In the genomic region with DNA sequence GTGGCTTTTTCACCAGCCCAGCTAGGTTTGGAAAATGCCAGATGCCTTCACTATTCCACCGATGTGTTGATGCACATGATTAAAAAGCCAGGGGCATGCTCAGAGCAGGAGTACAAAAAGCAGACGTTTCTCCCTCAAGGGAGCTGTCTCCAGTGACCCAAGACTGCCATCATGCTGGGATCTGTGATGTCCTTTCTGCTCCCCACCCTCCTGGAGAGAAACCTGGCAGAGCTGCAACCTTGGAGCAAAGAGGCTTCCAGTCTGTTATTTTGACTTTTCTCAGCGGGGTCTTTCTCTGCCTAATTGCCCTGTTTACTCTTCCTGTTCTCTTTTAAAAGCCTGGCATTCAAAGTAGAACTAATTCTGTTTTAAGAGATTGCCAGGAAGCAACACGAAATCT, we compare ENCODE assay signal across 1 cellular context.
TF ChIP-seq lines count a peak whose summit lies in the region.

No MANE protein-coding gene starts in this region.

TF ChIP-seq in IMR-90, 13 proteins besides CTCF, POLR2A, EP300 and RAD21:
- TF ChIP-seq MAZ (IDR thresholded peaks at IDR 0.05; ENCODE audit: borderline replicate concordance, low read depth, low read length): no peak
- TF ChIP-seq SMC3 (IDR thresholded peaks at IDR 0.05; ENCODE audit: low read depth, low read length): no peak
- TF ChIP-seq CHD1 (IDR thresholded peaks at IDR 0.05; ENCODE audit: low read depth, low read length): no peak
- TF ChIP-seq BHLHE40 (IDR thresholded peaks at IDR 0.05; ENCODE audit: low read depth, low read length): no peak
- no peak for TF ChIP-seq FOS (IDR thresholded peaks at IDR 0.05; ENCODE audit: low read depth, low read length)
- TF ChIP-seq USF2 (IDR thresholded peaks at IDR 0.05; ENCODE audit: low read depth, low read length): no peak
- no peak for TF ChIP-seq MAFK (IDR thresholded peaks at IDR 0.05; ENCODE audit: low read depth, low read length)
- TF ChIP-seq RCOR1 (IDR thresholded peaks at IDR 0.05; ENCODE audit: insufficient replicate concordance, low read length): no peak
- no peak for TF ChIP-seq CEBPB (IDR thresholded peaks at IDR 0.05; ENCODE audit: low read depth, low read length)
- no peak for TF ChIP-seq RFX5 (IDR thresholded peaks at IDR 0.05; ENCODE audit: low read depth, low read length)
- no peak for TF ChIP-seq NFE2L2 (IDR thresholded peaks at IDR 0.05; ENCODE audit: low read depth, low read length)
- TF ChIP-seq ELK1 (IDR thresholded peaks at IDR 0.05; ENCODE audit: borderline replicate concordance, low read depth, low read length): no peak
- no peak for TF ChIP-seq MXI1 (IDR thresholded peaks at IDR 0.05; ENCODE audit: borderline replicate concordance, low read depth, low read length)
